Comparison of ENCODE assay signal across 11 cellular contexts in genomic region chr5:76099286-76099702, GRCh38. TPM values are rescaled to one million over a fixed set of nuclear protein-coding genes. Genes with fewer than 3 reads are reported as not detected.
A peak's percentile ranks its signal among the peaks of the same experiment; 100 is the strongest.
DNase-seq lines count a peak whose midpoint lies in the region; ATAC-seq and TF ChIP-seq lines count a peak whose summit lies in the region.
"Had no signal": no experiment of that assay in that cellular context is flagged by ENCODE, and none has a peak within 500 bp of the region (broad histone marks: within the 10 kb centered on the region; RNA-seq: fewer than 3 reads in every experiment).

No MANE protein-coding gene starts in this region.

- DNase-seq in GM13976 (ENCODE audit: low spot score) (peak; percentile 29), GM20000 (ENCODE audit: low spot score) (peak; percentile 41), NK-92 (lab: John Stamatoyannopoulos, UW; ENCODE audit: unreplicated experiment) (no peak), G401 (ENCODE audit: low spot score) (no peak), superior temporal gyrus (ENCODE audit: extremely low spot score) (no peak), amygdala (lab: John Stamatoyannopoulos, UW) (no peak)
- DNase-seq in activated naive CD8-positive, alpha-beta T cell treated with anti-CD3 and anti-CD28 coated beads, Interleukin-2, amount 10 ng/mL, durations not matched to agents 7 days and 5 days, result no peak
- DNase-seq: activated gamma-delta T cell treated with Interleukin-2 at 50 U/mL for 16 hours, NCI-H748 treated with DMSO at 0.1 percent for 48 hours had no signal

- peak overlapping the region; percentile 6 for H3K4me3 Mint-ChIP-seq in activated naive CD8-positive, alpha-beta T cell treated with anti-CD3 and anti-CD28 coated beads, Interleukin-2, amount 10 ng/mL, durations not matched to agents 7 days and 5 days

- POLR2A ChIA-PET in activated naive CD8-positive, alpha-beta T cell treated with anti-CD3 and anti-CD28 coated beads, Interleukin-2, amount 10 ng/mL, durations not matched to agents 7 days and 5 days (lab: Charles Lee), result no interaction called here

- peaks cover 22% of the 10 kb centered on the region for H3K27me3 Mint-ChIP-seq in activated naive CD8-positive, alpha-beta T cell treated with anti-CD3 and anti-CD28 coated beads, Interleukin-2, amount 10 ng/mL, durations not matched to agents 7 days and 5 days

- peaks cover 9% of the 10 kb centered on the region for H3K4me1 Mint-ChIP-seq in activated naive CD8-positive, alpha-beta T cell treated with anti-CD3 and anti-CD28 coated beads, Interleukin-2, amount 10 ng/mL, durations not matched to agents 7 days and 5 days

- in situ Hi-C loops in GM13976 (cut with MboI; ENCODE audit: low sequenced_read_pairs, unreplicated experiment) (no loop called here), G401 (cut with HindIII; ENCODE audit: low sequenced_read_pairs) (no loop called here)

- TF ChIP-seq CTCF in GM13976 (IDR thresholded peaks at IDR 0.05; ENCODE audit: borderline replicate concordance, control extremely low read depth, extremely low read depth, insufficient read depth, missing control alignments) (no peak), GM20000 (IDR thresholded peaks at IDR 0.05; ENCODE audit: extremely low read depth, missing control alignments) (no peak)

- H3K36me3 Mint-ChIP-seq in activated naive CD8-positive, alpha-beta T cell treated with anti-CD3 and anti-CD28 coated beads, Interleukin-2, amount 10 ng/mL, durations not matched to agents 7 days and 5 days, result no peaks in the 10 kb centered on the region

- ATAC-seq in HG03439 (IDR thresholded peaks at IDR 0.05; ENCODE audit: unreplicated experiment), result peak; percentile 64
- peak; percentile 91 for ATAC-seq in activated naive CD8-positive, alpha-beta T cell treated with anti-CD3 and anti-CD28 coated beads, Interleukin-2, amount 10 ng/mL, durations not matched to agents 7 days and 5 days (ENCODE audit: low read depth)
- ATAC-seq: K562 had no signal

- no peaks in the 10 kb centered on the region for H3K9me3 Mint-ChIP-seq in activated naive CD8-positive, alpha-beta T cell treated with anti-CD3 and anti-CD28 coated beads, Interleukin-2, amount 10 ng/mL, durations not matched to agents 7 days and 5 days

- H3K27ac Mint-ChIP-seq in activated naive CD8-positive, alpha-beta T cell treated with anti-CD3 and anti-CD28 coated beads, Interleukin-2, amount 10 ng/mL, durations not matched to agents 7 days and 5 days, result peak overlapping the region; percentile 37

RNA-seq across cellular contexts. Expression of gene SV2C, which starts 16.1 kb away (rescaled TPM):
- under 1 TPM; 0.03 TPM for total RNA-seq in activated naive CD8-positive, alpha-beta T cell treated with anti-CD3 and anti-CD28 coated beads, Interleukin-2, amount 10 ng/mL, durations not matched to agents 7 days and 5 days
- total RNA-seq in G401 (2014; rRNA removed; shearing (Covaris generic)), result 0.43 and 0.85 TPM in 2 replicates

Comparison
In these comparisons a context has a peak if more than half of its experiments do, and no peak if none do; other contexts are left out.
1. DNase-seq: peak in GM13976 (single experiment) and GM20000 (single experiment); none in activated naive CD8-positive, alpha-beta T cell treated with anti-CD3 and anti-CD28 coated beads, Interleukin-2, amount 10 ng/mL, durations not matched to agents 7 days and 5 days (single experiment), NK-92 (single experiment), G401 (single experiment), superior temporal gyrus (single experiment) and amygdala (0 of 56).